22 cellular contexts compared by ENCODE assay signal in genomic region chr12:99370742-99371141, GRCh38.
"Had no signal": no experiment of that assay in that cellular context is flagged by ENCODE, and none has a peak within 500 bp of the region (broad histone marks: within the 10 kb centered on the region; RNA-seq: fewer than 3 reads in every experiment).

No MANE protein-coding gene starts in this region.

- H3K27ac Mint-ChIP-seq: activated naive CD4-positive, alpha-beta T cell treated with anti-CD3 and anti-CD28 coated beads for 36 hours; activated naive CD8-positive, alpha-beta T cell treated with anti-CD3 and anti-CD28 coated beads, Interleukin-2, amount 50 U/mL, for 24 hours; activated T-helper 2 cell treated with anti-CD3 and anti-CD28 coated beads, Interferon-gamma antibody, Interleukin-2, Interleukin-4, amounts not matched to agents 10 μg/mL and 5 μg/mL and 100 μg/mL, durations not matched to agents 14 hours and 24 hours and 36 hours; endodermal cell; mesothelial cell of epicardium had no signal

- H3K4me1 ChIP-seq: breast epithelium, lower lobe of right lung, psoas muscle, spleen, stomach, testis, upper lobe of left lung had no signal

- H3K36me3 Mint-ChIP-seq: mesothelial cell of epicardium had no signal

- H3K4me3 Mint-ChIP-seq: activated naive CD4-positive, alpha-beta T cell treated with anti-CD3 and anti-CD28 coated beads for 36 hours; activated naive CD8-positive, alpha-beta T cell treated with anti-CD3 and anti-CD28 coated beads, Interleukin-2, amount 50 U/mL, for 24 hours; endodermal cell; mesothelial cell of epicardium; neural crest cell had no signal

- H3K4me1 Mint-ChIP-seq: activated naive CD8-positive, alpha-beta T cell treated with anti-CD3 and anti-CD28 coated beads, Interleukin-2, amount 50 U/mL, for 24 hours; mesothelial cell of epicardium; neural crest cell had no signal

- H3K27me3 Mint-ChIP-seq: activated naive CD8-positive, alpha-beta T cell treated with anti-CD3 and anti-CD28 coated beads, Interleukin-2, amount 50 U/mL, for 24 hours had no signal

- DNase-seq: activated CD4-positive, alpha-beta T cell treated with anti-CD3 and anti-CD28 coated beads, Interleukin-2, amount 50 U/mL, for 4 hours; activated CD4-positive, CD25-positive, alpha-beta regulatory T cell treated with anti-CD3 and anti-CD28 coated beads, Interleukin-2, amount 50 U/mL, for 72 hours; activated naive CD4-positive, alpha-beta T cell treated with anti-CD3 and anti-CD28 coated beads for 36 hours; activated naive CD8-positive, alpha-beta T cell treated with anti-CD3 and anti-CD28 coated beads, Interleukin-2, amount 50 U/mL, for 24 hours; activated T-cell treated with anti-CD3 and anti-CD28 coated beads for 4 hours; aorta; dermis blood vessel endothelial cell; endodermal cell; head of caudate nucleus; left cardiac atrium; lower lobe of right lung; psoas muscle; sigmoid colon; spleen; stomach; T-helper 9 cell; testis; upper lobe of left lung had no signal

- H3K27me3 ChIP-seq: breast epithelium, sigmoid colon, spleen, stomach, testis, upper lobe of left lung had no signal

- ATAC-seq: activated naive CD8-positive, alpha-beta T cell treated with anti-CD3 and anti-CD28 coated beads, Interleukin-2, amount 50 U/mL, for 24 hours; left cardiac atrium; lower lobe of right lung; psoas muscle had no signal

- H3K36me3 ChIP-seq: breast epithelium, lower lobe of right lung, sigmoid colon, spleen, stomach, upper lobe of left lung had no signal

- H3K4me3 ChIP-seq: breast epithelium, lower lobe of right lung, psoas muscle, sigmoid colon, spleen, stomach, testis, upper lobe of left lung had no signal

- H3K27ac ChIP-seq: breast epithelium, lower lobe of right lung, psoas muscle, sigmoid colon, spleen, stomach, testis, upper lobe of left lung had no signal

- H3K9me3 ChIP-seq: breast epithelium, lower lobe of right lung, psoas muscle, sigmoid colon, spleen, stomach, testis, upper lobe of left lung had no signal

- H3K9me3 Mint-ChIP-seq: activated naive CD4-positive, alpha-beta T cell treated with anti-CD3 and anti-CD28 coated beads for 36 hours; endodermal cell; mesothelial cell of epicardium had no signal
